17 cellular contexts compared by ENCODE assay signal in genomic region chr13:110396476-110396875, GRCh38.
DNase-seq lines count a peak whose midpoint lies in the region; ATAC-seq and TF ChIP-seq lines count a peak whose summit lies in the region.
"Had no signal": no experiment of that assay in that cellular context is flagged by ENCODE, and none has a peak within 500 bp of the region (broad histone marks: within the 10 kb centered on the region; RNA-seq: fewer than 3 reads in every experiment).

No MANE protein-coding gene starts in this region.

- 60 to 72% (median 67%) methylated on average over 6 of the region's 6 CpGs for WGBS in heart left ventricle, 4 donors

- H3K36me3 Mint-ChIP-seq in T-helper 17 cell (ENCODE audit: low read depth) = peaks cover 3% of the 10 kb centered on the region
- H3K36me3 Mint-ChIP-seq: naive B cell; stimulated activated effector memory CD8-positive, alpha-beta T cell treated with anti-CD3 and anti-CD28 coated beads, Interleukin-12 subunit alpha, Interleukin-12 subunit beta, amount 100 ng/mL, for 72 hours; T-cell had no signal

- no peaks in the 10 kb centered on the region for H4K20me1 ChIP-seq in osteoblast (ENCODE audit: insufficient read depth, low read length)

- TF ChIP-seq CTCF in heart left ventricle (IDR thresholded peaks at IDR 0.05) = no peak
- no peak for TF ChIP-seq CTCF in osteoblast (IDR thresholded peaks at IDR 0.05; ENCODE audit: extremely low read depth, low read depth, low read length)
- no peak for TF ChIP-seq CTCF in upper lobe of right lung (IDR thresholded peaks at IDR 0.05)
- TF ChIP-seq CTCF in GM13976 (IDR thresholded peaks at IDR 0.05; ENCODE audit: borderline replicate concordance, control extremely low read depth, extremely low read depth, insufficient read depth, missing control alignments) = no peak

- H3K9me3 ChIP-seq in heart left ventricle = no peaks in the 10 kb centered on the region
- no peaks in the 10 kb centered on the region for H3K9me3 ChIP-seq in osteoblast (ENCODE audit: low read depth, low read length)
- H3K9me3 ChIP-seq in upper lobe of right lung = no peaks in the 10 kb centered on the region
- H3K9me3 ChIP-seq in T-helper 17 cell (ENCODE audit: control insufficient read depth, low read length, poor library complexity, severe bottlenecking) = no peaks in the 10 kb centered on the region
- H3K9me3 ChIP-seq: HAP-1 had no signal

- ATAC-seq in heart left ventricle (peak in 1 of 4 donors; percentile 1), upper lobe of right lung (no peak), T-helper 17 cell (no peak)
- ATAC-seq: stimulated activated effector memory CD8-positive, alpha-beta T cell treated with anti-CD3 and anti-CD28 coated beads, Interleukin-12 subunit alpha, Interleukin-12 subunit beta, amount 100 ng/mL, for 72 hours; T-cell had no signal

- H3K79me2 ChIP-seq in osteoblast (ENCODE audit: insufficient read depth, low read length) = peaks cover 6% of the 10 kb centered on the region

- H3K4me3 ChIP-seq in heart left ventricle (no peak overlapping the region), osteoblast (ENCODE audit: insufficient read depth, low read length) (peak overlapping the region; percentile 38), upper lobe of right lung (no peak overlapping the region)
- H3K4me3 ChIP-seq: HAP-1 had no signal

- H3K4me1 Mint-ChIP-seq in T-helper 17 cell = no peaks in the 10 kb centered on the region
- H3K4me1 Mint-ChIP-seq: naive B cell; stimulated activated effector memory CD8-positive, alpha-beta T cell treated with anti-CD3 and anti-CD28 coated beads, Interleukin-12 subunit alpha, Interleukin-12 subunit beta, amount 100 ng/mL, for 72 hours; T-cell had no signal

- H3K27ac Mint-ChIP-seq in T-helper 17 cell = no peak overlapping the region
- H3K27ac Mint-ChIP-seq: stimulated activated effector memory CD8-positive, alpha-beta T cell treated with anti-CD3 and anti-CD28 coated beads, Interleukin-12 subunit alpha, Interleukin-12 subunit beta, amount 100 ng/mL, for 72 hours; T-cell had no signal

- H3K27ac ChIP-seq in heart left ventricle (peak overlapping the region; percentile 71 to 93 (median 84)), epithelial cell of prostate (peak overlapping the region; percentile 56), osteoblast (ENCODE audit: low read depth, low read length) (peak overlapping the region; percentile 99), upper lobe of right lung (peak overlapping the region; percentile 44)

- H3K27me3 Mint-ChIP-seq in T-helper 17 cell = peaks cover 88% of the 10 kb centered on the region

- in situ Hi-C loops in GM13976 (cut with MboI; ENCODE audit: low sequenced_read_pairs, unreplicated experiment) = no loop called here

- H3K4me1 ChIP-seq in heart left ventricle (peaks cover 0 to 84% (median 66%) of the 10 kb centered on the region in 12 donors), osteoblast (ENCODE audit: insufficient read depth, low read length) (peaks cover 93% of the 10 kb centered on the region), upper lobe of right lung (peaks cover 29% of the 10 kb centered on the region)
- H3K4me1 ChIP-seq: HAP-1 had no signal

- H3K27me3 ChIP-seq in heart left ventricle (peaks cover 0 to 4% (median 0%) of the 10 kb centered on the region in 9 donors), osteoblast (ENCODE audit: insufficient read depth, low read length) (no peaks in the 10 kb centered on the region), upper lobe of right lung (peaks cover 2% of the 10 kb centered on the region)

- H3K36me3 ChIP-seq in heart left ventricle = no peaks in the 10 kb centered on the region
- no peaks in the 10 kb centered on the region for H3K36me3 ChIP-seq in osteoblast (ENCODE audit: insufficient read depth, low read length)
- H3K36me3 ChIP-seq in upper lobe of right lung = no peaks in the 10 kb centered on the region
- H3K36me3 ChIP-seq: HAP-1 had no signal

- no peak for TF ChIP-seq POLR2A in heart left ventricle (IDR thresholded peaks at IDR 0.05)

- no peak for DNase-seq in heart left ventricle
- no peak for DNase-seq in cardiac septum (ENCODE audit: low spot score)
- DNase-seq in epithelial cell of prostate (ENCODE audit: low read depth, low spot score) = no peak
- DNase-seq in osteoblast (ENCODE audit: insufficient read length, low spot score, missing footprints) = peak; percentile 49
- no peak for DNase-seq in upper lobe of right lung
- DNase-seq in T-helper 17 cell = no peak
- DNase-seq in GM13976 (ENCODE audit: low spot score) = no peak
- DNase-seq in SHP77 treated with DMSO at 0.1 percent for 48 hours (lab: John Stamatoyannopoulos, UW) = no peak
- DNase-seq: 8988T; activated CD4-positive, alpha-beta T cell treated with anti-CD3 and anti-CD28 coated beads, Interleukin-2, amount 50 U/mL, for 4 hours; activated naive CD4-positive, alpha-beta T cell treated with Interleukin-2 at 50 U/mL for 16 hours; naive B cell; NCI-H187 treated with DMSO at 0.1 percent for 48 hours; NK-92 treated with Interleukin-12 subunit alpha and Interleukin-12 subunit beta, amount 100 ng/mL, for 24 hours; T-cell had no signal

- peak overlapping the region; percentile 81 for H3K4me2 ChIP-seq in osteoblast (ENCODE audit: insufficient read depth, low read length)

- no peak overlapping the region for H3K4me3 Mint-ChIP-seq in T-helper 17 cell
- H3K4me3 Mint-ChIP-seq: naive B cell; stimulated activated effector memory CD8-positive, alpha-beta T cell treated with anti-CD3 and anti-CD28 coated beads, Interleukin-12 subunit alpha, Interleukin-12 subunit beta, amount 100 ng/mL, for 72 hours; T-cell had no signal

- H2AFZ ChIP-seq in osteoblast (ENCODE audit: low read length) = no peak overlapping the region

- intact Hi-C loops in heart left ventricle (cut with DNase I) = no loop called here
- intact Hi-C loops in cardiac septum (cut with DNase I) = no loop called here
- intact Hi-C loops in upper lobe of right lung (cut with DNase I) = no loop called here

Comparison
In these comparisons a context has a peak if more than half of its experiments do, and no peak if none do; other contexts are left out.
1. H3K27ac ChIP-seq: peak in every context shown above with its lines; median percentile 99 in osteoblast; 84 in heart left ventricle; 56 in epithelial cell of prostate; 44 in upper lobe of right lung.